1 cellular context compared by ENCODE assay signal in genomic region chr16:67917852-67918236, GRCh38.
TF ChIP-seq lines count a peak whose summit lies in the region.

No MANE protein-coding gene starts in this region.

TF ChIP-seq in K562, 482 proteins besides CTCF, POLR2A, EP300 and RAD21 (continued from another document and continues in another):
- TF ChIP-seq, protein P1, sequence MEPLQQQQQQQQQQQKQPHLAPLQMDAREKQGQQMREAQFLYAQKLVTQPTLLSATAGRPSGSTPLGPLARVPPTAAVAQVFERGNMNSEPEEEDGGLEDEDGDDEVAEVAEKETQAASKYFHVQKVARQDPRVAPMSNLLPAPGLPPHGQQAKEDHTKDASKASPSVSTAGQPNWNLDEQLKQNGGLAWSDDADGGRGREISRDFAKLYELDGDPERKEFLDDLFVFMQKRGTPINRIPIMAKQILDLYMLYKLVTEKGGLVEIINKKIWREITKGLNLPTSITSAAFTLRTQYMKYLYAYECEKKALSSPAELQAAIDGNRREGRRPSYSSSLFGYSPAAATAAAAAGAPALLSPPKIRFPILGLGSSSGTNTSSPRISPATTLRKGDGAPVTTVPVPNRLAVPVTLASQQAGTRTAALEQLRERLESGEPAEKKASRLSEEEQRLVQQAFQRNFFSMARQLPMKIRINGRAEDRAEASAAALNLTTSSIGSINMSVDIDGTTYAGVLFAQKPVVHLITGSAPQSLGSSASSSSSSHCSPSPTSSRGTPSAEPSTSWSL (CRISPR knock-in tag; IDR thresholded peaks at IDR 0.05; ENCODE audit: borderline replicate concordance) = no peak
- TF ChIP-seq JUNB (CRISPR knock-in tag; conservative IDR thresholded peaks at IDR 0.05) (0 out of 2 replicates have a peak, but pooled peaks have one; percentile 46), ATF1 (CRISPR knock-in tag; IDR thresholded peaks at IDR 0.05) (no peak), ATF1 (tag; IDR thresholded peaks at IDR 0.05) (0 out of 2 replicates have a peak, but pooled peaks have one; percentile 39), ZNF134 (CRISPR knock-in tag; conservative IDR thresholded peaks at IDR 0.05) (no peak), CREB1 (IDR thresholded peaks at IDR 0.05) (peak; percentile 27; the same call in 1 of the 2 replicates), CREB1 (CRISPR knock-in tag; IDR thresholded peaks at IDR 0.05) (no peak), EP400 (IDR thresholded peaks at IDR 0.05) (no peak), GTF2F1 (IDR thresholded peaks at IDR 0.05; ENCODE audit: low read depth, low read length) (no peak), ZNF274 (IDR thresholded peaks at IDR 0.05; ENCODE audit: borderline replicate concordance, low read depth, low read length) (no peak), FOXO4 (CRISPR knock-in tag; IDR thresholded peaks at IDR 0.05) (no peak), CHCHD3 (CRISPR knock-in tag; IDR thresholded peaks at IDR 0.05) (no peak), MEF2A (IDR thresholded peaks at IDR 0.05; ENCODE audit: control insufficient read depth, low read depth, low read length) (no peak), MECOM (CRISPR knock-in tag; IDR thresholded peaks at IDR 0.05) (peak; percentile 59; the same call in 1 of the 2 replicates), PHF8 (IDR thresholded peaks at IDR 0.05; ENCODE audit: borderline replicate concordance, low read length) (no peak), TSC22D4 (tag; IDR thresholded peaks at IDR 0.05) (no peak), ESRRA (IDR thresholded peaks at IDR 0.05; ENCODE audit: borderline replicate concordance, low read depth) (peak; percentile 96), ZZZ3 (IDR thresholded peaks at IDR 0.05) (no peak), ZNF12 (CRISPR knock-in tag; IDR thresholded peaks at IDR 0.05) (no peak), FOXA3 (CRISPR knock-in tag; conservative IDR thresholded peaks at IDR 0.05 in 1 of 2, IDR thresholded peaks at IDR 0.05 in 1 of 2) (no peak), PHTF2 (CRISPR knock-in tag; IDR thresholded peaks at IDR 0.05) (no peak), MLLT1 (IDR thresholded peaks at IDR 0.05) (no peak), SMARCA5 (IDR thresholded peaks at IDR 0.05) (no peak), ZNF197 (CRISPR knock-in tag; IDR thresholded peaks at IDR 0.05; ENCODE audit: low read depth) (no peak), RNF2 (IDR thresholded peaks at IDR 0.05) (no peak), NFIX (CRISPR knock-in tag; IDR thresholded peaks at IDR 0.05; ENCODE audit: low read depth) (no peak), ZHX1 (conservative IDR thresholded peaks at IDR 0.05; ENCODE audit: low read length) (no peak), TEAD4 (IDR thresholded peaks at IDR 0.05; ENCODE audit: low read length) (no peak), TEAD4 (CRISPR knock-in tag; IDR thresholded peaks at IDR 0.05; ENCODE audit: borderline replicate concordance) (no peak), ZNF347 (CRISPR knock-in tag; IDR thresholded peaks at IDR 0.05; ENCODE audit: low read depth) (no peak), CTCFL (IDR thresholded peaks at IDR 0.05; ENCODE audit: borderline replicate concordance, insufficient read depth, low read depth, low read length, poor library complexity, severe bottlenecking) (no peak), RHOXF2B (CRISPR knock-in tag; conservative IDR thresholded peaks at IDR 0.05) (no peak), FOXJ2 (tag; IDR thresholded peaks at IDR 0.05) (no peak), ZNF589 (CRISPR knock-in tag; IDR thresholded peaks at IDR 0.05; ENCODE audit: low read depth) (no peak), ZNF217 (CRISPR knock-in tag; IDR thresholded peaks at IDR 0.05) (no peak)
- TF ChIP-seq, protein P2, sequence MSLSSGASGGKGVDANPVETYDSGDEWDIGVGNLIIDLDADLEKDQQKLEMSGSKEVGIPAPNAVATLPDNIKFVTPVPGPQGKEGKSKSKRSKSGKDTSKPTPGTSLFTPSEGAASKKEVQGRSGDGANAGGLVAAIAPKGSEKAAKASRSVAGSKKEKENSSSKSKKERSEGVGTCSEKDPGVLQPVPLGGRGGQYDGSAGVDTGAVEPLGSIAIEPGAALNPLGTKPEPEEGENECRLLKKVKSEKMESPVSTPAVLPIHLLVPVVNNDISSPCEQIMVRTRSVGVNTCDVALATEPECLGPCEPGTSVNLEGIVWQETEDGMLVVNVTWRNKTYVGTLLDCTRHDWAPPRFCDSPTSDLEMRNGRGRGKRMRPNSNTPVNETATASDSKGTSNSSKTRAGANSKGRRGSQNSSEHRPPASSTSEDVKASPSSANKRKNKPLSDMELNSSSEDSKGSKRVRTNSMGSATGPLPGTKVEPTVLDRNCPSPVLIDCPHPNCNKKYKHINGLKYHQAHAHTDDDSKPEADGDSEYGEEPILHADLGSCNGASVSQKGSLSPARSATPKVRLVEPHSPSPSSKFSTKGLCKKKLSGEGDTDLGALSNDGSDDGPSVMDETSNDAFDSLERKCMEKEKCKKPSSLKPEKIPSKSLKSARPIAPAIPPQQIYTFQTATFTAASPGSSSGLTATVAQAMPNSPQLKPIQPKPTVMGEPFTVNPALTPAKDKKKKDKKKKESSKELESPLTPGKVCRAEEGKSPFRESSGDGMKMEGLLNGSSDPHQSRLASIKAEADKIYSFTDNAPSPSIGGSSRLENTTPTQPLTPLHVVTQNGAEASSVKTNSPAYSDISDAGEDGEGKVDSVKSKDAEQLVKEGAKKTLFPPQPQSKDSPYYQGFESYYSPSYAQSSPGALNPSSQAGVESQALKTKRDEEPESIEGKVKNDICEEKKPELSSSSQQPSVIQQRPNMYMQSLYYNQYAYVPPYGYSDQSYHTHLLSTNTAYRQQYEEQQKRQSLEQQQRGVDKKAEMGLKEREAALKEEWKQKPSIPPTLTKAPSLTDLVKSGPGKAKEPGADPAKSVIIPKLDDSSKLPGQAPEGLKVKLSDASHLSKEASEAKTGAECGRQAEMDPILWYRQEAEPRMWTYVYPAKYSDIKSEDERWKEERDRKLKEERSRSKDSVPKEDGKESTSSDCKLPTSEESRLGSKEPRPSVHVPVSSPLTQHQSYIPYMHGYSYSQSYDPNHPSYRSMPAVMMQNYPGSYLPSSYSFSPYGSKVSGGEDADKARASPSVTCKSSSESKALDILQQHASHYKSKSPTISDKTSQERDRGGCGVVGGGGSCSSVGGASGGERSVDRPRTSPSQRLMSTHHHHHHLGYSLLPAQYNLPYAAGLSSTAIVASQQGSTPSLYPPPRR (CRISPR knock-in tag; IDR thresholded peaks at IDR 0.05; ENCODE audit: borderline replicate concordance) = no peak
- TF ChIP-seq, protein P3, sequence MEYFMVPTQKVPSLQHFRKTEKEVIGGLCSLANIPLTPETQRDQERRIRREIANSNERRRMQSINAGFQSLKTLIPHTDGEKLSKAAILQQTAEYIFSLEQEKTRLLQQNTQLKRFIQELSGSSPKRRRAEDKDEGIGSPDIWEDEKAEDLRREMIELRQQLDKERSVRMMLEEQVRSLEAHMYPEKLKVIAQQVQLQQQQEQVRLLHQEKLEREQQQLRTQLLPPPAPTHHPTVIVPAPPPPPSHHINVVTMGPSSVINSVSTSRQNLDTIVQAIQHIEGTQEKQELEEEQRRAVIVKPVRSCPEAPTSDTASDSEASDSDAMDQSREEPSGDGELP (CRISPR knock-in tag; IDR thresholded peaks at IDR 0.05; ENCODE audit: borderline replicate concordance) = no peak
- TF ChIP-seq, protein P4, sequence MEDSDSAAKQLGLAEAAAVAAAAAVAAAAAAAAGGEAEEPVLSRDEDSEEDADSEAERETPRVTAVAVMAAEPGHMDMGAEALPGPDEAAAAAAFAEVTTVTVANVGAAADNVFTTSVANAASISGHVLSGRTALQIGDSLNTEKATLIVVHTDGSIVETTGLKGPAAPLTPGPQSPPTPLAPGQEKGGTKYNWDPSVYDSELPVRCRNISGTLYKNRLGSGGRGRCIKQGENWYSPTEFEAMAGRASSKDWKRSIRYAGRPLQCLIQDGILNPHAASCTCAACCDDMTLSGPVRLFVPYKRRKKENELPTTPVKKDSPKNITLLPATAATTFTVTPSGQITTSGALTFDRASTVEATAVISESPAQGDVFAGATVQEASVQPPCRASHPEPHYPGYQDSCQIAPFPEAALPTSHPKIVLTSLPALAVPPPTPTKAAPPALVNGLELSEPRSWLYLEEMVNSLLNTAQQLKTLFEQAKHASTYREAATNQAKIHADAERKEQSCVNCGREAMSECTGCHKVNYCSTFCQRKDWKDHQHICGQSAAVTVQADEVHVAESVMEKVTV (CRISPR knock-in tag; IDR thresholded peaks at IDR 0.05) = no peak
- TF ChIP-seq, protein P5, sequence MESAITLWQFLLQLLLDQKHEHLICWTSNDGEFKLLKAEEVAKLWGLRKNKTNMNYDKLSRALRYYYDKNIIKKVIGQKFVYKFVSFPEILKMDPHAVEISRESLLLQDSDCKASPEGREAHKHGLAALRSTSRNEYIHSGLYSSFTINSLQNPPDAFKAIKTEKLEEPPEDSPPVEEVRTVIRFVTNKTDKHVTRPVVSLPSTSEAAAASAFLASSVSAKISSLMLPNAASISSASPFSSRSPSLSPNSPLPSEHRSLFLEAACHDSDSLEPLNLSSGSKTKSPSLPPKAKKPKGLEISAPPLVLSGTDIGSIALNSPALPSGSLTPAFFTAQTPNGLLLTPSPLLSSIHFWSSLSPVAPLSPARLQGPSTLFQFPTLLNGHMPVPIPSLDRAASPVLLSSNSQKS (CRISPR knock-in tag; IDR thresholded peaks at IDR 0.05) = no peak
- TF ChIP-seq, protein P6, sequence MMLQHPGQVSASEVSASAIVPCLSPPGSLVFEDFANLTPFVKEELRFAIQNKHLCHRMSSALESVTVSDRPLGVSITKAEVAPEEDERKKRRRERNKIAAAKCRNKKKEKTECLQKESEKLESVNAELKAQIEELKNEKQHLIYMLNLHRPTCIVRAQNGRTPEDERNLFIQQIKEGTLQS (IDR thresholded peaks at IDR 0.05) = peak; percentile 98
- TF ChIP-seq, protein P6 (CRISPR knock-in tag; conservative IDR thresholded peaks at IDR 0.05) = no peak; the same call in 1 of the 2 replicates
